ENCODE assay signal across 8 cellular contexts in the genomic region with DNA sequence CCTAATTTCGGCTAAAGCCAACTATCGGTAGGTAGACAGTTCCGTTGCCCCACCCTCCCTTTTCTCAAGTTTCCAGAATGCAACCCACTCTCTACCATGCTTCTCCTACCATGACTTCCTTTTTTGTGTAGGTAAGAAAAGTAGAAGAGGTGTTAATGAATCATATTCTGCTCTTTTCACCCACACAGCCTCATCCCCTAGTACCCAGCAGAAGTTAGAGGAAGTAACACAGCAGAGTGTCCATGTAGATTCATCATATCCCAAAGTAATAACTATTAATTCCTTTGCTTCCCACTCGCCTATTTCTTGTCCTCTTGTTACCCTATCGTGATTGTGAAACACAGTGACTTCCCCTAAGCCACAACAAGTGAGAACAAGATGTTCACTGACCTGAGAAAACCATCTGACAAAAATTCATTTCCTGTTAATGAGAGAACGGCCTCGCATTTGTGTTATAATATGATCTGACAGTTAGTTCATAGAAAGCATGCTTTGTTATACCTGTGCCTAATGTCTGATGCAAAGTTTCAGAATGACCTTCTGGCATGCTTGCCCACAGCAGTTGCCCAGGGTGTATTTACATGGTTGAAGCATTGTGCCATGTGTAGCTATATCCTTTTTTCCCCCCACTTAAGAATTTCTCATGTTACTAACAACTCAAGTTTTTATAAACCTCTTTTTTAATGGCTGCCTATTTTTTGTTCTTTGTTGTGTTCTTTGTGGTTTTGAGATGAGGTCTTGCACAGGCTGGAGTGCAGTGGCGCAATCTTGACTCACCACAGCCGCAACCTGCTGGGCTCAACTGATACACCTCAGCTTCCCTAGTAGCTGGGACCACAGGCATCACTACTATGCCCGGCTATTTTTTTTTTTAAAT.
A peak's percentile ranks its signal among the peaks of the same experiment; 100 is the strongest.
DNase-seq lines count a peak whose midpoint lies in the region; ATAC-seq and TF ChIP-seq lines count a peak whose summit lies in the region.

No MANE protein-coding gene starts in this region.

- H3K27me3 Mint-ChIP-seq in CD4-positive, CD25-positive, alpha-beta regulatory T cell: no peaks in the 10 kb centered on the region
- H3K27me3 Mint-ChIP-seq in IgD-negative memory B cell (no peaks in the 10 kb centered on the region), GM23338 (ENCODE audit: insufficient read depth, low read depth, poor library complexity) (no peaks in the 10 kb centered on the region)
- no peaks in the 10 kb centered on the region for H3K27me3 Mint-ChIP-seq in activated CD8-positive, alpha-beta memory T cell treated with anti-CD3 and anti-CD28 coated beads, Interleukin-2, amount 10 ng/mL, durations not matched to agents 7 days and 5 days

- no peaks in the 10 kb centered on the region for H3K79me2 ChIP-seq in GM23338 (replicated peaks; ENCODE audit: insufficient read depth)

- CTCF ChIA-PET in activated CD8-positive, alpha-beta memory T cell treated with anti-CD3 and anti-CD28 coated beads, Interleukin-2, amount 10 ng/mL, durations not matched to agents 7 days and 5 days (lab: Charles Lee): interaction anchor here (1.8 kb wide), 1 partner anchor 17 kb away, joined by 3 read pairs; no protein-coding TSS in a partner anchor

- H3K4me1 Mint-ChIP-seq in CD4-positive, CD25-positive, alpha-beta regulatory T cell: peaks cover 24 to 56% (median 41%) of the 10 kb centered on the region in 4 donors
- H3K4me1 Mint-ChIP-seq in IgD-negative memory B cell: peaks cover 27 to 35% (median 30%) of the 10 kb centered on the region in 3 donors
- peaks cover 38% of the 10 kb centered on the region for H3K4me1 Mint-ChIP-seq in activated CD8-positive, alpha-beta memory T cell treated with anti-CD3 and anti-CD28 coated beads, Interleukin-2, amount 10 ng/mL, durations not matched to agents 7 days and 5 days
- no peaks in the 10 kb centered on the region for H3K4me1 Mint-ChIP-seq in GM23338

- ATAC-seq in CD4-positive, CD25-positive, alpha-beta regulatory T cell (ENCODE audit: low read depth in 2 of 2): peak; percentile 82 to 90
- ATAC-seq in GM21447 (IDR thresholded peaks at IDR 0.05; ENCODE audit: unreplicated experiment) (peak; percentile 78), GM23338 (no peak)
- peak; percentile 86 for ATAC-seq in activated CD8-positive, alpha-beta memory T cell treated with anti-CD3 and anti-CD28 coated beads, Interleukin-2, amount 10 ng/mL, durations not matched to agents 7 days and 5 days

- H3K36me3 Mint-ChIP-seq in CD4-positive, CD25-positive, alpha-beta regulatory T cell: peaks cover 18% of the 10 kb centered on the region
- peaks cover 8% of the 10 kb centered on the region for H3K36me3 Mint-ChIP-seq in IgD-negative memory B cell
- H3K36me3 Mint-ChIP-seq in activated CD8-positive, alpha-beta memory T cell treated with anti-CD3 and anti-CD28 coated beads, Interleukin-2, amount 10 ng/mL, durations not matched to agents 7 days and 5 days: peaks cover 35% of the 10 kb centered on the region
- no peaks in the 10 kb centered on the region; the same call in 2 of the 3 replicates for H3K36me3 Mint-ChIP-seq in GM23338 (ENCODE audit: low read depth)

- H3K4me1 ChIP-seq in CD4-positive, CD25-positive, alpha-beta regulatory T cell (ENCODE audit: control insufficient read depth, insufficient read depth, low read length, poor library complexity, severe bottlenecking): peaks cover 35% of the 10 kb centered on the region
- no peaks in the 10 kb centered on the region for H3K4me1 ChIP-seq in GM23338 (ENCODE audit: insufficient read depth)

- peak overlapping the region; percentile 73 for H3K27ac ChIP-seq in CD4-positive, CD25-positive, alpha-beta regulatory T cell (ENCODE audit: insufficient read depth, low read length, poor library complexity, severe bottlenecking)
- H3K27ac ChIP-seq in GM23338 (ENCODE audit: low read depth): no peak overlapping the region

- H3K9me2 ChIP-seq in GM23338 (ENCODE audit: insufficient read depth): no peaks in the 10 kb centered on the region

- H3K9me3 ChIP-seq in CD4-positive, CD25-positive, alpha-beta regulatory T cell (ENCODE audit: control insufficient read depth in 2 of 2, low read length in 2 of 2): no peaks in the 10 kb centered on the region

- H3K36me3 ChIP-seq in CD4-positive, CD25-positive, alpha-beta regulatory T cell (ENCODE audit: control insufficient read depth, insufficient read depth, low read length): peaks cover 19% of the 10 kb centered on the region
- H3K36me3 ChIP-seq in GM23338 (ENCODE audit: insufficient read depth): no peaks in the 10 kb centered on the region

- no peaks in the 10 kb centered on the region for H3K9me3 Mint-ChIP-seq in CD4-positive, CD25-positive, alpha-beta regulatory T cell
- H3K9me3 Mint-ChIP-seq in IgD-negative memory B cell (no peaks in the 10 kb centered on the region), GM23338 (no peaks in the 10 kb centered on the region)
- H3K9me3 Mint-ChIP-seq in activated CD8-positive, alpha-beta memory T cell treated with anti-CD3 and anti-CD28 coated beads, Interleukin-2, amount 10 ng/mL, durations not matched to agents 7 days and 5 days (ENCODE audit: low read depth): no peaks in the 10 kb centered on the region

- H2AFZ ChIP-seq in GM23338: no peak overlapping the region

- H3K27ac Mint-ChIP-seq in CD4-positive, CD25-positive, alpha-beta regulatory T cell: peak overlapping the region; percentile 90
- peak overlapping the region; percentile 33 to 95 (median 75) for H3K27ac Mint-ChIP-seq in IgD-negative memory B cell
- H3K27ac Mint-ChIP-seq in activated CD8-positive, alpha-beta memory T cell treated with anti-CD3 and anti-CD28 coated beads, Interleukin-2, amount 10 ng/mL, durations not matched to agents 7 days and 5 days: peak overlapping the region; percentile 94
- no peak overlapping the region for H3K27ac Mint-ChIP-seq in GM23338

- H3K4me2 ChIP-seq in GM23338: no peak overlapping the region

- H3K4me3 ChIP-seq in CD4-positive, CD25-positive, alpha-beta regulatory T cell (ENCODE audit: low read depth, low read length): peak overlapping the region; percentile 74
- H3K4me3 ChIP-seq in foreskin fibroblast (ENCODE audit: low read depth in 1 of 2, low read length in 2 of 2): no peak overlapping the region
- no peak overlapping the region for H3K4me3 ChIP-seq in GM23338

- H3K27me3 ChIP-seq in CD4-positive, CD25-positive, alpha-beta regulatory T cell (ENCODE audit: control insufficient read depth, insufficient read depth, low read length): no peaks in the 10 kb centered on the region
- H3K27me3 ChIP-seq in GM23338 (ENCODE audit: insufficient read depth): no peaks in the 10 kb centered on the region

- TF ChIP-seq CTCF in foreskin fibroblast (IDR thresholded peaks at IDR 0.05; ENCODE audit: low read depth, low read length): no peak
- no peak for TF ChIP-seq CTCF in GM23338 (conservative IDR thresholded peaks at IDR 0.05; ENCODE audit: low read depth in 2 of 2)

- H4K20me1 ChIP-seq in GM23338 (replicated peaks; ENCODE audit: insufficient read depth): no peaks in the 10 kb centered on the region; the same call in 1 of the 2 replicates

- peak overlapping the region; percentile 68 to 81 (median 74) for H3K4me3 Mint-ChIP-seq in CD4-positive, CD25-positive, alpha-beta regulatory T cell
- H3K4me3 Mint-ChIP-seq in IgD-negative memory B cell (peak overlapping the region; percentile 15 to 82 (median 72)), GM23338 (no peak overlapping the region)
- H3K4me3 Mint-ChIP-seq in activated CD8-positive, alpha-beta memory T cell treated with anti-CD3 and anti-CD28 coated beads, Interleukin-2, amount 10 ng/mL, durations not matched to agents 7 days and 5 days: peak overlapping the region; percentile 58

- DNase-seq in CD4-positive, CD25-positive, alpha-beta regulatory T cell: peak; percentile 25 to 77 (median 72)
- peak; percentile 89 for DNase-seq in activated CD8-positive, alpha-beta memory T cell treated with anti-CD3 and anti-CD28 coated beads, Interleukin-2, amount 10 ng/mL, durations not matched to agents 7 days and 5 days
- DNase-seq in foreskin fibroblast (peak; percentile 59 to 67), GM23338 (ENCODE audit: low spot score) (no peak), NCI-H2227 (lab: John Stamatoyannopoulos, UW; ENCODE audit: unreplicated experiment) (no peak)
- DNase-seq in stimulated activated CD8-positive, alpha-beta memory T cell treated with anti-CD3 and anti-CD28 coated beads, Interleukin-2, amount 100 ng/mL, for 1 hour (ENCODE audit: low read depth in 2 of 2): peak; percentile 24 to 33

- H3F3A ChIP-seq in GM23338 (replicated peaks; ENCODE audit: low read depth): no peaks in the 10 kb centered on the region

TF ChIP-seq in GM23338, 12 proteins besides CTCF, POLR2A, EP300 and RAD21 (continues in another document):
- no peak for TF ChIP-seq ZNF114 (CRISPR knock-in tag; IDR thresholded peaks at IDR 0.05)
- TF ChIP-seq POLR2AphosphoS5 (IDR thresholded peaks at IDR 0.05; ENCODE audit: low read depth): no peak
- no peak for TF ChIP-seq NANOG (IDR thresholded peaks at IDR 0.05; ENCODE audit: borderline replicate concordance)
- TF ChIP-seq, protein P1, sequence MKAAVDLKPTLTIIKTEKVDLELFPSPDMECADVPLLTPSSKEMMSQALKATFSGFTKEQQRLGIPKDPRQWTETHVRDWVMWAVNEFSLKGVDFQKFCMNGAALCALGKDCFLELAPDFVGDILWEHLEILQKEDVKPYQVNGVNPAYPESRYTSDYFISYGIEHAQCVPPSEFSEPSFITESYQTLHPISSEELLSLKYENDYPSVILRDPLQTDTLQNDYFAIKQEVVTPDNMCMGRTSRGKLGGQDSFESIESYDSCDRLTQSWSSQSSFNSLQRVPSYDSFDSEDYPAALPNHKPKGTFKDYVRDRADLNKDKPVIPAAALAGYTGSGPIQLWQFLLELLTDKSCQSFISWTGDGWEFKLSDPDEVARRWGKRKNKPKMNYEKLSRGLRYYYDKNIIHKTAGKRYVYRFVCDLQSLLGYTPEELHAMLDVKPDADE (IDR thresholded peaks at IDR 0.05): no peak
- TF ChIP-seq EZH2 (IDR thresholded peaks at IDR 0.05; ENCODE audit: low read depth, unreplicated experiment): no peak

Comparison
In these comparisons a context has a peak if more than half of its experiments do, and no peak if none do; other contexts are left out.
1. DNase-seq: peak in CD4-positive, CD25-positive, alpha-beta regulatory T cell (3 of 3), activated CD8-positive, alpha-beta memory T cell treated with anti-CD3 and anti-CD28 coated beads, Interleukin-2, amount 10 ng/mL, durations not matched to agents 7 days and 5 days (single experiment), foreskin fibroblast (2 of 2) and stimulated activated CD8-positive, alpha-beta memory T cell treated with anti-CD3 and anti-CD28 coated beads, Interleukin-2, amount 100 ng/mL, for 1 hour (2 of 2); none in GM23338 (single experiment) and NCI-H2227 (single experiment).